ENCODE assay signal across 12 cellular contexts in genomic region chr14:88614218-88614907, GRCh38. TPM values are rescaled to one million over a fixed set of nuclear protein-coding genes. Genes with fewer than 3 reads are reported as not detected.
A peak's percentile ranks its signal among the peaks of the same experiment; 100 is the strongest.
DNase-seq lines count a peak whose midpoint lies in the region; ATAC-seq, FAIRE-seq and TF ChIP-seq lines count a peak whose summit lies in the region.
"Had no signal": no experiment of that assay in that cellular context is flagged by ENCODE, and none has a peak within 500 bp of the region (broad histone marks: within the 10 kb centered on the region; RNA-seq: fewer than 3 reads in every experiment).

No MANE protein-coding gene starts in this region.

- in situ Hi-C loops in GM12878 (cut with MboI) = no loop called here

- H3K9ac ChIP-seq in GM12878 (ENCODE audit: control insufficient read depth, insufficient read depth, low read length) = no peak overlapping the region

- SMC1A ChIA-PET in GM12878 (lab: Charles Lee; ENCODE audit: uncharacterized antibody, unreplicated experiment) = interaction anchor here (1.4 to 1.8 kb wide), 5 partner anchors 13 to 53 kb away, joined by 3 to 7 read pairs (median 4); no protein-coding TSS in a partner anchor

- CTCF ChIA-PET in GM12878 (lab: Yijun Ruan, JAX) = interaction anchor here (0.7 kb wide), 1 partner anchor 18 kb away, joined by 3 read pairs; no protein-coding TSS in a partner anchor

- H3K27ac ChIP-seq in GM12878 (ENCODE audit: control insufficient read depth, insufficient read depth) = no peak overlapping the region
- H3K27ac ChIP-seq in right atrium auricular region = no peak overlapping the region
- H3K27ac ChIP-seq: neutrophil had no signal

- H3K4me1 ChIP-seq in GM12878 (ENCODE audit: control insufficient read depth, insufficient read depth, low read length) (peaks cover 10% of the 10 kb centered on the region), right atrium auricular region (no peaks in the 10 kb centered on the region)

- TF ChIP-seq POLR2A in GM12878 (IDR thresholded peaks at IDR 0.05; ENCODE audit: low read depth, low read length) = no peak

- WGBS in GM12878 (ENCODE audit: insufficient coverage, insufficient replicate concordance, low lambda C conversion rate, missing lambda C conversion rate) = 63% methylated on average over 3 of the region's 3 CpGs

- FAIRE-seq in GM12878 (lab: Jason Lieb, UNC) = no peak

- H3K79me2 ChIP-seq in GM12878 (ENCODE audit: control insufficient read depth, insufficient read depth, low read length) = no peaks in the 10 kb centered on the region

- H3K36me3 ChIP-seq in GM12878 (ENCODE audit: control insufficient read depth in 2 of 2, insufficient read depth in 2 of 2, low read length in 1 of 2) = peaks cover 0 to 29% of the 10 kb centered on the region in 2 experiments; a peak in 3 of 4 replicates
- H3K36me3 ChIP-seq in right atrium auricular region = peaks cover 38% of the 10 kb centered on the region

- ATAC-seq in HG03342 (IDR thresholded peaks at IDR 0.05; ENCODE audit: unreplicated experiment) (peak; percentile 41), GM12878 (peak; percentile 72)

- no peaks in the 10 kb centered on the region for H4K20me1 ChIP-seq in GM12878 (ENCODE audit: control insufficient read depth, insufficient read depth)

- H3K9me3 ChIP-seq in GM12878 (replicated peaks; ENCODE audit: control insufficient read depth, insufficient read depth, low read length) = no peaks in the 10 kb centered on the region
- no peaks in the 10 kb centered on the region for H3K9me3 ChIP-seq in right atrium auricular region
- H3K9me3 ChIP-seq: neutrophil had no signal

- H3K27me3 ChIP-seq in GM12878 (replicated peaks in 1 of 2; ENCODE audit: control insufficient read depth in 2 of 2, insufficient read depth in 2 of 2, low read length in 1 of 2) (no peaks in the 10 kb centered on the region), right atrium auricular region (no peaks in the 10 kb centered on the region)
- H3K27me3 ChIP-seq: neutrophil had no signal

- RAD21 ChIA-PET in GM12878 (lab: Charles Lee; ENCODE audit: unreplicated experiment) = interaction anchor here (1.5 kb wide), 2 partner anchors 14 to 15 kb away, joined by 3 to 5 read pairs; no protein-coding TSS in a partner anchor

- TF ChIP-seq RAD21 in GM12878 (IDR thresholded peaks at IDR 0.05; ENCODE audit: insufficient read depth, low read depth, low read length) = no peak

- H3K4me3 ChIP-seq in GM12878 (no peak overlapping the region), right atrium auricular region (no peak overlapping the region)

- no peak overlapping the region for H2AFZ ChIP-seq in GM12878 (ENCODE audit: control insufficient read depth, low read depth, low read length)

- no TSS peak for BruUV-seq in GM12878 (replicated peaks; lab: Mats Ljungman, UMichigan)

- intact Hi-C loops in GM12878 (cut with micrococcal nuclease; ENCODE audit: unreplicated experiment) = no loop called here

- TF ChIP-seq CTCF in GM12878 (IDR thresholded peaks at IDR 0.05 in 2 of 3, conservative IDR thresholded peaks at IDR 0.05 in 1 of 3; ENCODE audit: control insufficient read depth in 2 of 3, extremely low read depth in 1 of 3, insufficient read depth in 1 of 3, low read depth in 3 of 3, low read length in 3 of 3) (no peak), right atrium auricular region (IDR thresholded peaks at IDR 0.05) (no peak)

- no peak for TF ChIP-seq EP300 in GM12878 (IDR thresholded peaks at IDR 0.05; ENCODE audit: borderline replicate concordance in 1 of 2, control insufficient read depth in 1 of 2, low read depth in 2 of 2, low read length in 2 of 2)

- DNase-seq in GM04503 (ENCODE audit: low read depth) (peak; percentile 35), GM12878 (ENCODE audit: low read depth, low spot score) (no peak), non-pigmented ciliary epithelial cell (ENCODE audit: low read depth) (peak; percentile 50), right atrium auricular region (ENCODE audit: low spot score) (no peak), NCI-H748 treated with DMSO at 0.1 percent for 48 hours (lab: John Stamatoyannopoulos, UW) (no peak), NCI-H2171 treated with DMSO at 0.1 percent for 48 hours (lab: John Stamatoyannopoulos, UW) (no peak)
- DNase-seq in activated naive CD4-positive, alpha-beta T cell treated with Interleukin-2 at 50 U/mL for 16 hours = no peak
- DNase-seq: activated CD4-positive, CD25-positive, alpha-beta regulatory T cell; DMS79; NCI-H82 had no signal

- POLR2A ChIA-PET in GM12878 (lab: Charles Lee) = no interaction called here

- no peak overlapping the region for H3K4me2 ChIP-seq in GM12878 (ENCODE audit: control insufficient read depth, insufficient read depth)

TF ChIP-seq in GM12878, 131 proteins besides CTCF, POLR2A, EP300 and RAD21 (continues in another document):
- TF ChIP-seq NFIC (IDR thresholded peaks at IDR 0.05; ENCODE audit: low read depth, low read length) (peak; percentile 27; the same call in 1 of the 2 replicates), BRCA1 (IDR thresholded peaks at IDR 0.05; ENCODE audit: low read depth, low read length) (no peak), POLR2AphosphoS5 (IDR thresholded peaks at IDR 0.05; ENCODE audit: low read length) (no peak), NR2C2 (IDR thresholded peaks at IDR 0.05; ENCODE audit: borderline replicate concordance, control insufficient read depth, insufficient read length, low read depth) (no peak), YBX1 (IDR thresholded peaks at IDR 0.05) (no peak), ZNF622 (IDR thresholded peaks at IDR 0.05) (no peak), ATF7 (IDR thresholded peaks at IDR 0.05; ENCODE audit: low read depth) (no peak), RUNX3 (IDR thresholded peaks at IDR 0.05; ENCODE audit: low read length) (peak; percentile 23; the same call in 1 of the 2 replicates), IKZF2 (IDR thresholded peaks at IDR 0.05) (no peak), NR2C1 (IDR thresholded peaks at IDR 0.05) (no peak), CHD1 (IDR thresholded peaks at IDR 0.05; ENCODE audit: low read depth, low read length) (no peak), SKIL (IDR thresholded peaks at IDR 0.05; ENCODE audit: low read depth, poor library complexity, severe bottlenecking) (no peak)

RNA-seq across cellular contexts. Expression of gene ZC3H14, which starts 51.5 kb away (rescaled TPM):
- total RNA-seq in GM12878 (2013; cell fraction: nucleolus; rRNA removed) = 90.7 and 104 TPM in 2 replicates
- total RNA-seq in GM12878 (2014; rRNA removed) (42.7 and 55.0 TPM in 2 replicates), GM12878 (2014; rRNA removed; fragmentation: Illumina TruSeq; extraction: Trizol) (46.5 and 56.1 TPM in 2 replicates), GM12878 (2021) (37.6 and 41.2 TPM in 2 replicates), right atrium auricular region (10 to 100 TPM; 45.1 to 59.9 TPM)
- polyA plus RNA-seq in GM12878 (2011; ENCODE audit: low read depth) = 36.6 TPM
- polyA plus RNA-seq in GM12878 (2011; rRNA removed) (97.1 and 99.1 TPM in 2 replicates), GM12878 (2014; fragmentation: Illumina TruSeq; extraction: Trizol) (63.0 and 76.4 TPM in 2 replicates), GM12878 (2014; fragmentation: Nextera tagmentation; extraction: Ambion mirVana) (10 to 100 TPM; 17.9 to 19.7 TPM), GM12878 (2014; rRNA removed) (27.0 and 34.5 TPM in 2 replicates), GM12878 (2016; fragmentation: Nextera tagmentation; extraction: Ambion mirVana) (10 to 100 TPM; 52.4 to 55.0 TPM)
- polyA plus RNA-seq in GM12878 (2011; cell fraction: cytosol; rRNA removed) = 69.8 and 84.5 TPM in 2 replicates
- 93.9 and 98.5 TPM in 2 replicates for polyA plus RNA-seq in GM12878 (2011; cell fraction: nucleus; rRNA removed)
- 24.0 and 31.0 TPM in 2 replicates for polyA plus RNA-seq in GM12878 (2012)
- 96.1 and 169 TPM in 2 replicates for polyA minus RNA-seq in GM12878 (2011; rRNA and poly(A)+ RNA removed)
- 36.9 and 39.0 TPM in 2 replicates for polyA minus RNA-seq in GM12878 (2011; cell fraction: cytosol; rRNA and poly(A)+ RNA removed)
- 18.7 and 26.8 TPM in 2 replicates for polyA minus RNA-seq in GM12878 (2011; cell fraction: nucleus; rRNA and poly(A)+ RNA removed)

RNA-seq across cellular contexts. Expression of gene PTPN21, which starts 59.6 kb away (rescaled TPM):
- total RNA-seq in GM12878 (2013; cell fraction: nucleolus; rRNA removed) = not detected in 2 replicates
- total RNA-seq in GM12878 (2014; rRNA removed) = 0.05 and 0.06 TPM in 2 replicates
- 0.04 TPM in 1 of 2 replicates, not detected in the other for total RNA-seq in GM12878 (2014; rRNA removed; fragmentation: Illumina TruSeq; extraction: Trizol)
- 0.08 and 0.23 TPM in 2 replicates for total RNA-seq in GM12878 (2021)
- polyA plus RNA-seq in GM12878 (2011; ENCODE audit: low read depth) = 0.04 TPM
- polyA plus RNA-seq in GM12878 (2011; rRNA removed) = 0.01 TPM in 1 of 2 replicates, not detected in the other
- 0.01 and 0.05 TPM in 2 replicates for polyA plus RNA-seq in GM12878 (2011; cell fraction: cytosol; rRNA removed)
- polyA plus RNA-seq in GM12878 (2011; cell fraction: nucleus; rRNA removed) = 0.04 and 0.16 TPM in 2 replicates
- 0.11 and 0.15 TPM in 2 replicates for polyA plus RNA-seq in GM12878 (2012)
- 0.03 TPM in 2 replicates for polyA plus RNA-seq in GM12878 (2014; fragmentation: Illumina TruSeq; extraction: Trizol)
- polyA plus RNA-seq in GM12878 (2014; fragmentation: Nextera tagmentation; extraction: Ambion mirVana) = not detected
- 0.04 and 0.33 TPM in 2 replicates for polyA plus RNA-seq in GM12878 (2014; rRNA removed)
- under 1 TPM in 1 of 2 experiments, not detected in 1; 0.11 TPM for polyA plus RNA-seq in GM12878 (2016; fragmentation: Nextera tagmentation; extraction: Ambion mirVana)
- 0.15 TPM in 1 of 2 replicates, not detected in the other for polyA minus RNA-seq in GM12878 (2011; rRNA and poly(A)+ RNA removed)
- not detected in 2 replicates for polyA minus RNA-seq in GM12878 (2011; cell fraction: cytosol; rRNA and poly(A)+ RNA removed)
- 0.12 TPM in 1 of 2 replicates, not detected in the other for polyA minus RNA-seq in GM12878 (2011; cell fraction: nucleus; rRNA and poly(A)+ RNA removed)
- total RNA-seq in right atrium auricular region = 10 to 100 TPM; 22.4 to 24.3 TPM

Comparison
In these comparisons a context has a peak if more than half of its experiments do, and no peak if none do; other contexts are left out.
1. DNase-seq: peak in GM04503 (single experiment) and non-pigmented ciliary epithelial cell (single experiment); none in GM12878 (single experiment), right atrium auricular region (single experiment), NCI-H748 treated with DMSO at 0.1 percent for 48 hours (single experiment), activated naive CD4-positive, alpha-beta T cell treated with Interleukin-2 at 50 U/mL for 16 hours (single experiment) and NCI-H2171 treated with DMSO at 0.1 percent for 48 hours (single experiment).
2. RNA of gene PTPN21, which starts 59.6 kb away (total RNA-seq): 22.4 to 24.3 TPM in right atrium auricular region; 0.04 to 0.23 TPM in GM12878; every median in the first group is over 10 times any median in the second.